ENCODE assay signal across 2 cellular contexts in the genomic region with DNA sequence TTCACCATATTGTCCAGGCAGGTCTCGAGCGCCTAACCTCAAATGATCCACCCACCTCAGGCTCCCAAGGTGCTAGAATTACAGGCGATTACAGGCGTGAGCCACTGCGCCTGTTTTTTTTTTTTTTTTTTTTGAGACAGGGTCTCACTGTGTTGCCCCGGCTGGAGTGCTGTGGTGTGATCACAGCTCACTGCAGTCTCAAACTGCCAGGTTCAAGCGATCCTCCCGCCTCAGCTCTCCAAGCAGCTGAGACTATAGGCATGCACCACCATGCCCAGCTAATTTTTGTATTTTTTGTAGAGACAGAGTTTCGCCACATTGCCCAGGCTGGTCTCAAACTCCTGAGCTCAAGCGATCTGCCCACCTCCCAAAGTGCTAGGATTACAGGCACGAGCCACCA. TPM values are rescaled to one million over a fixed set of nuclear protein-coding genes. Genes with fewer than 3 reads are reported as not detected.
"Had no signal": no experiment of that assay in that cellular context is flagged by ENCODE, and none has a peak within 500 bp of the region (broad histone marks: within the 10 kb centered on the region; RNA-seq: fewer than 3 reads in every experiment).

No MANE protein-coding gene starts in this region.

RNA-seq across cellular contexts. Expression of gene ITGB1BP2, which starts 22.9 kb away (rescaled TPM):
- polyA plus RNA-seq: naive thymus-derived CD8-positive, alpha-beta T cell; smooth muscle cell had no signal
